In genomic region chr6:139418426-139419132, GRCh38 we compare ENCODE assay signal across 21 cellular contexts.
"Had no signal": no experiment of that assay in that cellular context is flagged by ENCODE, and none has a peak within 500 bp of the region (broad histone marks: within the 10 kb centered on the region; RNA-seq: fewer than 3 reads in every experiment).

No MANE protein-coding gene starts in this region.

- FAIRE-seq: endometrium had no signal

- H3K27ac Mint-ChIP-seq: activated B cell treated with CpG ODN at 0.5 μM for 24 hours; activated CD8-positive, alpha-beta T cell treated with anti-CD3 and anti-CD28 coated beads for 36 hours; activated naive CD8-positive, alpha-beta T cell treated with anti-CD3 and anti-CD28 coated beads, Interleukin-2, amount 10 ng/mL, durations not matched to agents 7 days and 5 days; activated T-cell treated with anti-CD3 and anti-CD28 coated beads, Interleukin-2, amount 50 U/mL, for 24 hours; activated T-helper 2 cell treated with anti-CD3 and anti-CD28 coated beads, Interferon-gamma antibody, Interleukin-2, Interleukin-4, amounts not matched to agents 10 μg/mL and 5 μg/mL and 100 μg/mL, durations not matched to agents 14 hours and 24 hours and 36 hours; immature natural killer cell; progenitor cell of endocrine pancreas had no signal

- H3K36me3 ChIP-seq: thyroid gland had no signal

- DNase-seq: activated B cell treated with CpG ODN at 0.5 μM for 24 hours; activated CD4-positive, alpha-beta T cell treated with anti-CD3 and anti-CD28 coated beads for 48 hours; activated CD8-positive, alpha-beta T cell treated with anti-CD3 and anti-CD28 coated beads for 36 hours; activated naive CD4-positive, alpha-beta T cell treated with Interleukin-2 at 50 U/mL for 16 hours; activated naive CD8-positive, alpha-beta T cell treated with anti-CD3 and anti-CD28 coated beads, Interleukin-2, amount 10 ng/mL, durations not matched to agents 7 days and 5 days; activated T-cell treated with anti-CD3 and anti-CD28 coated beads, Interleukin-2, amount 50 U/mL, for 24 hours; amygdala; body of pancreas; immature natural killer cell; left ventricle myocardium superior; occipital lobe; stimulated activated CD4-positive, alpha-beta T cell treated with anti-CD3 and anti-CD28 coated beads, Interleukin-12 subunit alpha, Interleukin-12 subunit beta, amount 100 ng/mL, for 4 hours; stimulated activated CD4-positive, alpha-beta T cell treated with anti-CD3 and anti-CD28 coated beads, Interleukin-1b, Interleukin-23, amount 100 ng/mL, for 48 hours; stimulated activated CD8-positive, alpha-beta memory T cell treated with anti-CD3 and anti-CD28 coated beads, Interleukin-4, amount 100 ng/mL, for 48 hours; stimulated activated naive CD4-positive, alpha-beta T cell treated with Interleukin-2 at 50 U/mL for 16 hours; T-helper 2 cell; thyroid gland had no signal

- H3K4me3 ChIP-seq: body of pancreas, thyroid gland had no signal

- H3K4me1 ChIP-seq: thyroid gland had no signal

- H3K27ac ChIP-seq: body of pancreas, thyroid gland had no signal

- H3K36me3 Mint-ChIP-seq: activated naive CD8-positive, alpha-beta T cell treated with anti-CD3 and anti-CD28 coated beads, Interleukin-2, amount 10 ng/mL, durations not matched to agents 7 days and 5 days; immature natural killer cell had no signal

- H3K4me3 Mint-ChIP-seq: activated B cell treated with CpG ODN at 0.5 μM for 24 hours; activated CD8-positive, alpha-beta T cell treated with anti-CD3 and anti-CD28 coated beads for 36 hours; activated naive CD8-positive, alpha-beta T cell treated with anti-CD3 and anti-CD28 coated beads, Interleukin-2, amount 10 ng/mL, durations not matched to agents 7 days and 5 days; activated T-cell treated with anti-CD3 and anti-CD28 coated beads, Interleukin-2, amount 50 U/mL, for 24 hours; immature natural killer cell had no signal

- H3K9me3 ChIP-seq: body of pancreas, thyroid gland had no signal

- H3K27me3 ChIP-seq: body of pancreas, thyroid gland had no signal

- H3K27me3 Mint-ChIP-seq: activated B cell treated with CpG ODN at 0.5 μM for 24 hours; activated T-cell treated with anti-CD3 and anti-CD28 coated beads, Interleukin-2, amount 50 U/mL, for 24 hours; progenitor cell of endocrine pancreas had no signal

- ATAC-seq: activated CD8-positive, alpha-beta T cell treated with anti-CD3 and anti-CD28 coated beads for 36 hours; body of pancreas; esophagus mucosa; left ventricle myocardium superior had no signal

- H3K4me1 Mint-ChIP-seq: activated naive CD8-positive, alpha-beta T cell treated with anti-CD3 and anti-CD28 coated beads, Interleukin-2, amount 10 ng/mL, durations not matched to agents 7 days and 5 days; immature natural killer cell had no signal

- H3K9me3 Mint-ChIP-seq: activated B cell treated with CpG ODN at 0.5 μM for 24 hours; activated CD8-positive, alpha-beta T cell treated with anti-CD3 and anti-CD28 coated beads for 36 hours; activated naive CD8-positive, alpha-beta T cell treated with anti-CD3 and anti-CD28 coated beads, Interleukin-2, amount 10 ng/mL, durations not matched to agents 7 days and 5 days; activated T-cell treated with anti-CD3 and anti-CD28 coated beads, Interleukin-2, amount 50 U/mL, for 24 hours; activated T-helper 2 cell treated with anti-CD3 and anti-CD28 coated beads, Interferon-gamma antibody, Interleukin-2, Interleukin-4, amounts not matched to agents 10 μg/mL and 5 μg/mL and 100 μg/mL, durations not matched to agents 14 hours and 24 hours and 36 hours; immature natural killer cell had no signal
